ENCODE assay signal across 1 cellular context in the genomic region with DNA sequence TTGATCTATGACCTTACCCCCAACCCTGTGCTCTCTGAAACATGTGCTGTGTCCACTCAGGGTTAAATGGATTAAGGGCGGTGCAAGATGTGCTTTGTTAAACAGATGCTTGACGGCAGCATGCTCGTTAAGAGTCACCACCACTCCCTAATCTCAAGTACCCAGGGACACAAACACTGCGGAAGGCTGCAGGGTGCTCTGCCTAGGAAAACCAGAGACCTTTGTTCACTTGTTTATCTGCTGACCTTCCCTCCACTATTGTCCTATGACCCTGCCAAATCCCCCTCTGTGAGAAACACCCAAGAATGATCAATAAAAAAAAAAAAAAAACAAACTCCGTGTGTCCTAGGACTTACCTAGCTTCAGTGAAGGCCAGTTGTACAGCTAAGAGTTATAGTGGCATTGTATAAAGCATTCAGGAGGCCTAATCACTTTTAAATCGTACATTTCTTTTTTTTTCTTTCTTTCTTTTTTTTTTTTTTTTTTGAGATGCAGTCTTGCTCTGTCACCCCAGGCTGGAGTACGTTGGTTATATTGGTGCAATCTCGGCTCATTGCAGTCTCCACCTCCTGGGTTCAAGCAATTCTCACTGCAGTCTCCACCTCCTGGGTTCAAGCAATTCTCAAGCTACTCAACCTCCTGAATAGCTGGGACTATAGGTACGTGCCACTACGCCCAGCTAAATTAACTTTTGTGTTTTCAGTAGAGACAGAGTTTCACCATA.
TF ChIP-seq lines count a peak whose summit lies in the region.
"Not testable (repeated sequence)": the region's sequence is repeated elsewhere in the genome, so short reads cannot be mapped to it uniquely, and the experiment has no call there.

No MANE protein-coding gene starts in this region.

TF ChIP-seq in HepG2, 621 proteins besides CTCF, POLR2A, EP300 and RAD21 (continues in another document):
- TF ChIP-seq NR2F1 (CRISPR knock-in tag; IDR thresholded peaks at IDR 0.05), result peak in 1 of 2 experiments; percentile 51; a peak in 2 of 4 replicates
- peak; percentile 62 for TF ChIP-seq SOX13 (IDR thresholded peaks at IDR 0.05)
- TF ChIP-seq SOX13 (CRISPR knock-in tag; conservative IDR thresholded peaks at IDR 0.05 in 1 of 2, IDR thresholded peaks at IDR 0.05 in 1 of 2), result peak in 1 of 2 experiments; percentile 86; a peak in 2 of 4 replicates
- TF ChIP-seq, protein P1, sequence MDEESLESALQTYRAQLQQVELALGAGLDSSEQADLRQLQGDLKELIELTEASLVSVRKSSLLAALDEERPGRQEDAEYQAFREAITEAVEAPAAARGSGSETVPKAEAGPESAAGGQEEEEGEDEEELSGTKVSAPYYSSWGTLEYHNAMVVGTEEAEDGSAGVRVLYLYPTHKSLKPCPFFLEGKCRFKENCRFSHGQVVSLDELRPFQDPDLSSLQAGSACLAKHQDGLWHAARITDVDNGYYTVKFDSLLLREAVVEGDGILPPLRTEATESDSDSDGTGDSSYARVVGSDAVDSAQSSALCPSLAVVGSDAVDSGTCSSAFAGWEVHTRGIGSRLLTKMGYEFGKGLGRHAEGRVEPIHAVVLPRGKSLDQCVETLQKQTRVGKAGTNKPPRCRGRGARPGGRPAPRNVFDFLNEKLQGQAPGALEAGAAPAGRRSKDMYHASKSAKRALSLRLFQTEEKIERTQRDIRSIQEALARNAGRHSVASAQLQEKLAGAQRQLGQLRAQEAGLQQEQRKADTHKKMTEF (CRISPR knock-in tag; IDR thresholded peaks at IDR 0.05), result peak; percentile 53; the same call in 1 of the 2 replicates
- TF ChIP-seq TBX2 (CRISPR knock-in tag; IDR thresholded peaks at IDR 0.05; ENCODE audit: borderline replicate concordance), result 0 out of 2 replicates have a peak, but pooled peaks have one; percentile 24
- 0 out of 2 replicates have a peak, but pooled peaks have one; percentile 37 for TF ChIP-seq FOXK1 (CRISPR knock-in tag; IDR thresholded peaks at IDR 0.05; ENCODE audit: borderline replicate concordance, low read depth)
- peak; percentile 51; the same call in 1 of the 2 replicates for TF ChIP-seq FOXO1 (CRISPR knock-in tag; IDR thresholded peaks at IDR 0.05)
- TF ChIP-seq SOX5 (CRISPR knock-in tag; IDR thresholded peaks at IDR 0.05; ENCODE audit: borderline replicate concordance), result peak; percentile 68; the same call in 1 of the 2 replicates
- peak; percentile 78 for TF ChIP-seq RARA (CRISPR knock-in tag; IDR thresholded peaks at IDR 0.05)
- TF ChIP-seq, protein P2, sequence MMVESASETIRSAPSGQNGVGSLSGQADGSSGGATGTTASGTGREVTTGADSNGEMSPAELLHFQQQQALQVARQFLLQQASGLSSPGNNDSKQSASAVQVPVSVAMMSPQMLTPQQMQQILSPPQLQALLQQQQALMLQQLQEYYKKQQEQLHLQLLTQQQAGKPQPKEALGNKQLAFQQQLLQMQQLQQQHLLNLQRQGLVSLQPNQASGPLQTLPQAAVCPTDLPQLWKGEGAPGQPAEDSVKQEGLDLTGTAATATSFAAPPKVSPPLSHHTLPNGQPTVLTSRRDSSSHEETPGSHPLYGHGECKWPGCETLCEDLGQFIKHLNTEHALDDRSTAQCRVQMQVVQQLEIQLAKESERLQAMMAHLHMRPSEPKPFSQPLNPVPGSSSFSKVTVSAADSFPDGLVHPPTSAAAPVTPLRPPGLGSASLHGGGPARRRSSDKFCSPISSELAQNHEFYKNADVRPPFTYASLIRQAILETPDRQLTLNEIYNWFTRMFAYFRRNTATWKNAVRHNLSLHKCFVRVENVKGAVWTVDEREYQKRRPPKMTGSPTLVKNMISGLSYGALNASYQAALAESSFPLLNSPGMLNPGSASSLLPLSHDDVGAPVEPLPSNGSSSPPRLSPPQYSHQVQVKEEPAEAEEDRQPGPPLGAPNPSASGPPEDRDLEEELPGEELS (CRISPR knock-in tag; IDR thresholded peaks at IDR 0.05), result peak; percentile 67
- peak; percentile 64 for TF ChIP-seq NR2F6 (IDR thresholded peaks at IDR 0.05)
- 0 out of 2 replicates have a peak, but pooled peaks have one; percentile 30 for TF ChIP-seq NR2F6 (CRISPR knock-in tag; IDR thresholded peaks at IDR 0.05)
- peak; percentile 57 for TF ChIP-seq HNF4A (CRISPR knock-in tag; IDR thresholded peaks at IDR 0.05)
- TF ChIP-seq SOX6 (IDR thresholded peaks at IDR 0.05), result not testable (repeated sequence)
- peak; percentile 92 for TF ChIP-seq SOX6 (CRISPR knock-in tag; IDR thresholded peaks at IDR 0.05)
- TF ChIP-seq, protein P3, sequence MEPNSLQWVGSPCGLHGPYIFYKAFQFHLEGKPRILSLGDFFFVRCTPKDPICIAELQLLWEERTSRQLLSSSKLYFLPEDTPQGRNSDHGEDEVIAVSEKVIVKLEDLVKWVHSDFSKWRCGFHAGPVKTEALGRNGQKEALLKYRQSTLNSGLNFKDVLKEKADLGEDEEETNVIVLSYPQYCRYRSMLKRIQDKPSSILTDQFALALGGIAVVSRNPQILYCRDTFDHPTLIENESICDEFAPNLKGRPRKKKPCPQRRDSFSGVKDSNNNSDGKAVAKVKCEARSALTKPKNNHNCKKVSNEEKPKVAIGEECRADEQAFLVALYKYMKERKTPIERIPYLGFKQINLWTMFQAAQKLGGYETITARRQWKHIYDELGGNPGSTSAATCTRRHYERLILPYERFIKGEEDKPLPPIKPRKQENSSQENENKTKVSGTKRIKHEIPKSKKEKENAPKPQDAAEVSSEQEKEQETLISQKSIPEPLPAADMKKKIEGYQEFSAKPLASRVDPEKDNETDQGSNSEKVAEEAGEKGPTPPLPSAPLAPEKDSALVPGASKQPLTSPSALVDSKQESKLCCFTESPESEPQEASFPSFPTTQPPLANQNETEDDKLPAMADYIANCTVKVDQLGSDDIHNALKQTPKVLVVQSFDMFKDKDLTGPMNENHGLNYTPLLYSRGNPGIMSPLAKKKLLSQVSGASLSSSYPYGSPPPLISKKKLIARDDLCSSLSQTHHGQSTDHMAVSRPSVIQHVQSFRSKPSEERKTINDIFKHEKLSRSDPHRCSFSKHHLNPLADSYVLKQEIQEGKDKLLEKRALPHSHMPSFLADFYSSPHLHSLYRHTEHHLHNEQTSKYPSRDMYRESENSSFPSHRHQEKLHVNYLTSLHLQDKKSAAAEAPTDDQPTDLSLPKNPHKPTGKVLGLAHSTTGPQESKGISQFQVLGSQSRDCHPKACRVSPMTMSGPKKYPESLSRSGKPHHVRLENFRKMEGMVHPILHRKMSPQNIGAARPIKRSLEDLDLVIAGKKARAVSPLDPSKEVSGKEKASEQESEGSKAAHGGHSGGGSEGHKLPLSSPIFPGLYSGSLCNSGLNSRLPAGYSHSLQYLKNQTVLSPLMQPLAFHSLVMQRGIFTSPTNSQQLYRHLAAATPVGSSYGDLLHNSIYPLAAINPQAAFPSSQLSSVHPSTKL (CRISPR knock-in tag; IDR thresholded peaks at IDR 0.05), result peak; percentile 84
- TF ChIP-seq ONECUT2 (CRISPR knock-in tag; IDR thresholded peaks at IDR 0.05), result peak; percentile 70; the same call in 1 of the 2 replicates
- TF ChIP-seq, protein P4, sequence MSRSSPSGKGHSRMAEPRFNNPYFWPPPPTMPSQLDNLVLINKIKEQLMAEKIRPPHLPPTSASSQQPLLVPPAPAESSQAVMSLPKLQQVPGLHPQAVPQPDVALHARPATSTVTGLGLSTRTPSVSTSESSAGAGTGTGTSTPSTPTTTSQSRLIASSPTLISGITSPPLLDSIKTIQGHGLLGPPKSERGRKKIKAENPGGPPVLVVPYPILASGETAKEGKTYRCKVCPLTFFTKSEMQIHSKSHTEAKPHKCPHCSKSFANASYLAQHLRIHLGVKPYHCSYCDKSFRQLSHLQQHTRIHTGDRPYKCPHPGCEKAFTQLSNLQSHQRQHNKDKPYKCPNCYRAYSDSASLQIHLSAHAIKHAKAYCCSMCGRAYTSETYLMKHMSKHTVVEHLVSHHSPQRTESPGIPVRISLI (CRISPR knock-in tag; IDR thresholded peaks at IDR 0.05; ENCODE audit: borderline replicate concordance), result peak; percentile 92
- TF ChIP-seq GATAD2A (CRISPR knock-in tag; IDR thresholded peaks at IDR 0.05), result peak; percentile 70
- peak; percentile 10; the same call in 1 of the 2 replicates for TF ChIP-seq FOSL2 (CRISPR knock-in tag; IDR thresholded peaks at IDR 0.05)
- TF ChIP-seq, protein P5, sequence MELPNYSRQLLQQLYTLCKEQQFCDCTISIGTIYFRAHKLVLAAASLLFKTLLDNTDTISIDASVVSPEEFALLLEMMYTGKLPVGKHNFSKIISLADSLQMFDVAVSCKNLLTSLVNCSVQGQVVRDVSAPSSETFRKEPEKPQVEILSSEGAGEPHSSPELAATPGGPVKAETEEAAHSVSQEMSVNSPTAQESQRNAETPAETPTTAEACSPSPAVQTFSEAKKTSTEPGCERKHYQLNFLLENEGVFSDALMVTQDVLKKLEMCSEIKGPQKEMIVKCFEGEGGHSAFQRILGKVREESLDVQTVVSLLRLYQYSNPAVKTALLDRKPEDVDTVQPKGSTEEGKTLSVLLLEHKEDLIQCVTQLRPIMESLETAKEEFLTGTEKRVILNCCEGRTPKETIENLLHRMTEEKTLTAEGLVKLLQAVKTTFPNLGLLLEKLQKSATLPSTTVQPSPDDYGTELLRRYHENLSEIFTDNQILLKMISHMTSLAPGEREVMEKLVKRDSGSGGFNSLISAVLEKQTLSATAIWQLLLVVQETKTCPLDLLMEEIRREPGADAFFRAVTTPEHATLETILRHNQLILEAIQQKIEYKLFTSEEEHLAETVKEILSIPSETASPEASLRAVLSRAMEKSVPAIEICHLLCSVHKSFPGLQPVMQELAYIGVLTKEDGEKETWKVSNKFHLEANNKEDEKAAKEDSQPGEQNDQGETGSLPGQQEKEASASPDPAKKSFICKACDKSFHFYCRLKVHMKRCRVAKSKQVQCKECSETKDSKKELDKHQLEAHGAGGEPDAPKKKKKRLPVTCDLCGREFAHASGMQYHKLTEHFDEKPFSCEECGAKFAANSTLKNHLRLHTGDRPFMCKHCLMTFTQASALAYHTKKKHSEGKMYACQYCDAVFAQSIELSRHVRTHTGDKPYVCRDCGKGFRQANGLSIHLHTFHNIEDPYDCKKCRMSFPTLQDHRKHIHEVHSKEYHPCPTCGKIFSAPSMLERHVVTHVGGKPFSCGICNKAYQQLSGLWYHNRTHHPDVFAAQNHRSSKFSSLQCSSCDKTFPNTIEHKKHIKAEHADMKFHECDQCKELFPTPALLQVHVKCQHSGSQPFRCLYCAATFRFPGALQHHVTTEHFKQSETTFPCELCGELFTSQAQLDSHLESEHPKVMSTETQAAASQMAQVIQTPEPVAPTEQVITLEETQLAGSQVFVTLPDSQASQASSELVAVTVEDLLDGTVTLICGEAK (IDR thresholded peaks at IDR 0.05), result peak; percentile 28; the same call in 1 of the 2 replicates
- TF ChIP-seq, protein P5 (CRISPR knock-in tag; IDR thresholded peaks at IDR 0.05), result not testable (repeated sequence)
- TF ChIP-seq, protein P6, sequence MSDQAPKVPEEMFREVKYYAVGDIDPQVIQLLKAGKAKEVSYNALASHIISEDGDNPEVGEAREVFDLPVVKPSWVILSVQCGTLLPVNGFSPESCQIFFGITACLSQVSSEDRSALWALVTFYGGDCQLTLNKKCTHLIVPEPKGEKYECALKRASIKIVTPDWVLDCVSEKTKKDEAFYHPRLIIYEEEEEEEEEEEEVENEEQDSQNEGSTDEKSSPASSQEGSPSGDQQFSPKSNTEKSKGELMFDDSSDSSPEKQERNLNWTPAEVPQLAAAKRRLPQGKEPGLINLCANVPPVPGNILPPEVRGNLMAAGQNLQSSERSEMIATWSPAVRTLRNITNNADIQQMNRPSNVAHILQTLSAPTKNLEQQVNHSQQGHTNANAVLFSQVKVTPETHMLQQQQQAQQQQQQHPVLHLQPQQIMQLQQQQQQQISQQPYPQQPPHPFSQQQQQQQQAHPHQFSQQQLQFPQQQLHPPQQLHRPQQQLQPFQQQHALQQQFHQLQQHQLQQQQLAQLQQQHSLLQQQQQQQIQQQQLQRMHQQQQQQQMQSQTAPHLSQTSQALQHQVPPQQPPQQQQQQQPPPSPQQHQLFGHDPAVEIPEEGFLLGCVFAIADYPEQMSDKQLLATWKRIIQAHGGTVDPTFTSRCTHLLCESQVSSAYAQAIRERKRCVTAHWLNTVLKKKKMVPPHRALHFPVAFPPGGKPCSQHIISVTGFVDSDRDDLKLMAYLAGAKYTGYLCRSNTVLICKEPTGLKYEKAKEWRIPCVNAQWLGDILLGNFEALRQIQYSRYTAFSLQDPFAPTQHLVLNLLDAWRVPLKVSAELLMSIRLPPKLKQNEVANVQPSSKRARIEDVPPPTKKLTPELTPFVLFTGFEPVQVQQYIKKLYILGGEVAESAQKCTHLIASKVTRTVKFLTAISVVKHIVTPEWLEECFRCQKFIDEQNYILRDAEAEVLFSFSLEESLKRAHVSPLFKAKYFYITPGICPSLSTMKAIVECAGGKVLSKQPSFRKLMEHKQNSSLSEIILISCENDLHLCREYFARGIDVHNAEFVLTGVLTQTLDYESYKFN (CRISPR knock-in tag; conservative IDR thresholded peaks at IDR 0.05), result peak; percentile 49
- 0 out of 2 replicates have a peak, but pooled peaks have one; percentile 26 for TF ChIP-seq ZNF709 (CRISPR knock-in tag; IDR thresholded peaks at IDR 0.05)
